Comparison of ENCODE assay signal across 10 cellular contexts in genomic region chr15:80856400-80856799, GRCh38.
DNase-seq lines count a peak whose midpoint lies in the region; ATAC-seq and TF ChIP-seq lines count a peak whose summit lies in the region.
"Had no signal": no experiment of that assay in that cellular context is flagged by ENCODE, and none has a peak within 500 bp of the region (broad histone marks: within the 10 kb centered on the region; RNA-seq: fewer than 3 reads in every experiment).

No MANE protein-coding gene starts in this region.

- no peak overlapping the region for H3K27ac ChIP-seq in Karpas-422 (ENCODE audit: low read length)
- H3K27ac ChIP-seq in brain microvascular endothelial cell: no peak overlapping the region
- H3K27ac ChIP-seq: SK-N-MC had no signal

- H3K4me1 Mint-ChIP-seq in neural crest cell: no peaks in the 10 kb centered on the region
- peaks cover 15% of the 10 kb centered on the region for H3K4me1 Mint-ChIP-seq in activated T-cell treated with anti-CD3 and anti-CD28 coated beads, Interleukin-2, amount 50 U/mL, for 4 hours (ENCODE audit: low read depth)

- H3K9me3 Mint-ChIP-seq in neural crest cell: no peaks in the 10 kb centered on the region
- H3K9me3 Mint-ChIP-seq in activated T-cell treated with anti-CD3 and anti-CD28 coated beads, Interleukin-2, amount 50 U/mL, for 4 hours: no peaks in the 10 kb centered on the region

- no peaks in the 10 kb centered on the region for H3K9me2 ChIP-seq in Karpas-422 (replicated peaks; ENCODE audit: insufficient read depth, low read length)

- H3K36me3 ChIP-seq in Karpas-422 (ENCODE audit: insufficient read depth, low read length) (no peaks in the 10 kb centered on the region), brain microvascular endothelial cell (replicated peaks) (no peaks in the 10 kb centered on the region)

- ATAC-seq in HG02588 (IDR thresholded peaks at IDR 0.05; ENCODE audit: unreplicated experiment): no peak
- no peak for ATAC-seq in activated T-cell treated with anti-CD3 and anti-CD28 coated beads, Interleukin-2, amount 50 U/mL, for 4 hours

- no peak overlapping the region for H2AFZ ChIP-seq in Karpas-422 (ENCODE audit: low read length)

- TF ChIP-seq CTCF in brain microvascular endothelial cell (IDR thresholded peaks at IDR 0.05; ENCODE audit: low read depth, low read length, missing control alignments) (peak; percentile 58), neural crest cell (conservative IDR thresholded peaks at IDR 0.05) (peak; percentile 52)

- no peaks in the 10 kb centered on the region for H4K20me1 ChIP-seq in Karpas-422 (ENCODE audit: insufficient read depth, low read depth, low read length)

- H3K4me3 ChIP-seq in Karpas-422 (ENCODE audit: low read length) (no peak overlapping the region), brain microvascular endothelial cell (ENCODE audit: low read depth, low read length) (no peak overlapping the region)
- H3K4me3 ChIP-seq: SK-N-MC had no signal

- H3K27me3 Mint-ChIP-seq in neural crest cell (ENCODE audit: low read depth): no peaks in the 10 kb centered on the region
- no peaks in the 10 kb centered on the region for H3K27me3 Mint-ChIP-seq in activated T-cell treated with anti-CD3 and anti-CD28 coated beads, Interleukin-2, amount 50 U/mL, for 4 hours (ENCODE audit: low read depth)

- no peaks in the 10 kb centered on the region for H3K4me1 ChIP-seq in Karpas-422 (ENCODE audit: low read length)

- no peaks in the 10 kb centered on the region for H3K27me3 ChIP-seq in Karpas-422 (ENCODE audit: low read length)
- H3K27me3 ChIP-seq in brain microvascular endothelial cell (replicated peaks): no peaks in the 10 kb centered on the region

- no peak overlapping the region for H3K4me2 ChIP-seq in Karpas-422 (ENCODE audit: low read depth, low read length, poor library complexity, severe bottlenecking)

- no peak overlapping the region for H3K4me3 Mint-ChIP-seq in neural crest cell
- no peak overlapping the region for H3K4me3 Mint-ChIP-seq in activated T-cell treated with anti-CD3 and anti-CD28 coated beads, Interleukin-2, amount 50 U/mL, for 4 hours

- no peak overlapping the region for H3K27ac Mint-ChIP-seq in neural crest cell (ENCODE audit: unreplicated experiment)

- no peak overlapping the region for H3K9ac ChIP-seq in Karpas-422 (ENCODE audit: low read length)

- H3K36me3 Mint-ChIP-seq in neural crest cell (ENCODE audit: low read depth): no peaks in the 10 kb centered on the region
- H3K36me3 Mint-ChIP-seq in activated T-cell treated with anti-CD3 and anti-CD28 coated beads, Interleukin-2, amount 50 U/mL, for 4 hours (ENCODE audit: insufficient read depth): no peaks in the 10 kb centered on the region

- H3K9me3 ChIP-seq in Karpas-422 (ENCODE audit: low read length): no peaks in the 10 kb centered on the region

- H3K79me2 ChIP-seq in Karpas-422 (ENCODE audit: low read length): no peaks in the 10 kb centered on the region

- peak; percentile 1 for DNase-seq in NCI-H748 (lab: John Stamatoyannopoulos, UW; ENCODE audit: unreplicated experiment)
- no peak for DNase-seq in NCI-H748 treated with DMSO at 0.1 percent for 48 hours (lab: John Stamatoyannopoulos, UW)
- DNase-seq in Karpas-422: peak; percentile 60
- DNase-seq in brain microvascular endothelial cell: no peak
- no peak for DNase-seq in neural crest cell (ENCODE audit: low read depth, low spot score)
- no peak for DNase-seq in NCI-H345 treated with DMSO at 0.1 percent for 48 hours (lab: John Stamatoyannopoulos, UW; ENCODE audit: unreplicated experiment)
- no peak for DNase-seq in activated T-cell treated with anti-CD3 and anti-CD28 coated beads, Interleukin-2, amount 50 U/mL, for 4 hours
- DNase-seq: activated T-cell treated with anti-CD3 and anti-CD28 coated beads, Interleukin-2, amount 50 U/mL, for 1 hour had no signal

- in situ Hi-C loops in brain microvascular endothelial cell (cut with HindIII; ENCODE audit: low pct_ligation_motif_present, low sequenced_read_pairs): no loop called here

Comparison
In these comparisons a context has a peak if more than half of its experiments do, and no peak if none do; other contexts are left out.
1. DNase-seq: peak in NCI-H748 (single experiment) and Karpas-422 (single experiment); none in NCI-H748 treated with DMSO at 0.1 percent for 48 hours (single experiment), brain microvascular endothelial cell (single experiment), neural crest cell (single experiment), NCI-H345 treated with DMSO at 0.1 percent for 48 hours (single experiment) and activated T-cell treated with anti-CD3 and anti-CD28 coated beads, Interleukin-2, amount 50 U/mL, for 4 hours (single experiment).